In the genomic region with DNA sequence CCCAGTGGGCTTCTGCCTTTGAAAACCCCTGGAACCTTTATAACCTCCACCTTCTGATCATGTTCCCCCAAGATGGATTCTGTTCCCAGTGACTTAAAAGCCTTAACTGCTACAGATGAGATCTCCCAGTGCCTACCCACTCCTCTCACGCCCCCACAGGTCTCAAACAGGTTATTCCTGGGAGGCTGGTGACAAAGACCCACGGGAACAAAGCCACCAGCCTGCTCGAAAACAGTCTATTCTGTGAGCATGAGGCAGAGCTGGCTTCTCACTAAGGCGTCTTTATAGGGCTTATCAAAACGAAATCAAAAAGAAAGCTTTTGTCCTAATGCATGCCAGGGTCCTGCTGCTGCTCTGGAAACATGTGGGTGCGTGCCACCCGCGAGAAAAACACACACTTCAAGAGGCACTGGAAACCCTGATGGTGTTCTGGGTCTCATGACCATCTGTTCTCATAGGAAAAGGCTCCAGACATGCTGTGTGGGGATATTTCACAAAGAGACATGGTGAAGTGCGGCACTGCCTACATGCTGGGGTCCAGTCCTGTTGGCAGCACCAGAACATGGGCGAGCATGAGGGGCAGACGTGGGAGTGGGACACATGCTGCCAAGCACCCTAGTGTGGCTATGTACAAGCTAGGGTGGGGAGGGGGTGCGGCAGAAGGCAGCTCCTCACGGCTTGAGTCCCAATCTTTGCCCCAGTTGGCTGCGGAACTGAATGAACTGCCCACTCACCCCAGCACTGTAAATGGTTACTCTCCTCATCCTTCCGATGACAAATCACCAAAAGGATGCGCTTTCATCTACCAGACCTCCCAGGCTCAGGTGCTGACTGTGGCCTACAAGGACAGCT, we compare ENCODE assay signal across 8 cellular contexts. TPM values are rescaled to one million over a fixed set of nuclear protein-coding genes. Genes with fewer than 3 reads are reported as not detected.
A peak's percentile ranks its signal among the peaks of the same experiment; 100 is the strongest.
DNase-seq lines count a peak whose midpoint lies in the region; ATAC-seq and TF ChIP-seq lines count a peak whose summit lies in the region.

No MANE protein-coding gene starts in this region.

- in situ Hi-C loops in G401 (cut with HindIII; ENCODE audit: low sequenced_read_pairs), result no loop called here

- H3K4me3 ChIP-seq in kidney epithelial cell (ENCODE audit: low read depth, low read length) (peak overlapping the region; percentile 89), thymus (ENCODE audit: low read length) (peak overlapping the region; percentile 91)

- peaks cover 35% of the 10 kb centered on the region for H3K4me1 ChIP-seq in thymus (ENCODE audit: control insufficient read depth, insufficient read depth, low read length)

- WGBS in thymus, result 71% methylated on average over 16 of the region's 16 CpGs

- H3K4me1 Mint-ChIP-seq in activated naive CD8-positive, alpha-beta T cell treated with anti-CD3 and anti-CD28 coated beads for 36 hours, result peaks cover 59% of the 10 kb centered on the region

- no peak for TF ChIP-seq CTCF in kidney epithelial cell (IDR thresholded peaks at IDR 0.05; ENCODE audit: insufficient read depth, low read length, poor library complexity, severe bottlenecking)

- peak overlapping the region; percentile 61 for H3K27ac ChIP-seq in thymus (ENCODE audit: low read depth)

- peak; percentile 27 for DNase-seq in activated T-cell treated with anti-CD3 and anti-CD28 coated beads, Interleukin-2, amount 50 U/mL, for 1 hour
- DNase-seq in activated T-cell treated with anti-CD3 and anti-CD28 coated beads for 4 hours (no peak), kidney epithelial cell (ENCODE audit: low read depth) (no peak), G401 (ENCODE audit: low spot score) (no peak), NCI-H1092 treated with DMSO at 0.1 percent for 48 hours (lab: John Stamatoyannopoulos, UW) (no peak)
- DNase-seq in activated naive CD8-positive, alpha-beta T cell treated with anti-CD3 and anti-CD28 coated beads for 36 hours, result no peak

- no peak for ATAC-seq in GM18868 (IDR thresholded peaks at IDR 0.05; ENCODE audit: unreplicated experiment)

- H3K36me3 ChIP-seq in kidney epithelial cell (ENCODE audit: control insufficient read depth, insufficient read depth, low read length), result peaks cover 1% of the 10 kb centered on the region
- peaks cover 9% of the 10 kb centered on the region for H3K36me3 ChIP-seq in thymus (ENCODE audit: control insufficient read depth, insufficient read depth)

- H3K27ac Mint-ChIP-seq in activated naive CD8-positive, alpha-beta T cell treated with anti-CD3 and anti-CD28 coated beads for 36 hours, result peak overlapping the region; percentile 90

- H3K27me3 Mint-ChIP-seq in activated naive CD8-positive, alpha-beta T cell treated with anti-CD3 and anti-CD28 coated beads for 36 hours, result no peaks in the 10 kb centered on the region

- peak overlapping the region; percentile 87 for H3K4me3 Mint-ChIP-seq in activated naive CD8-positive, alpha-beta T cell treated with anti-CD3 and anti-CD28 coated beads for 36 hours

- no peaks in the 10 kb centered on the region for H3K9me3 ChIP-seq in thymus (ENCODE audit: control insufficient read depth)

- H3K27me3 ChIP-seq in kidney epithelial cell (ENCODE audit: control insufficient read depth, insufficient read depth, low read length) (no peaks in the 10 kb centered on the region), thymus (ENCODE audit: control insufficient read depth, insufficient read depth) (peaks cover 2% of the 10 kb centered on the region)

- peaks cover 33% of the 10 kb centered on the region for H3K36me3 Mint-ChIP-seq in activated naive CD8-positive, alpha-beta T cell treated with anti-CD3 and anti-CD28 coated beads for 36 hours

- H3K9me3 Mint-ChIP-seq in activated naive CD8-positive, alpha-beta T cell treated with anti-CD3 and anti-CD28 coated beads for 36 hours, result no peaks in the 10 kb centered on the region

RNA-seq across cellular contexts. Expression of gene FKBP1A, which starts 2.1 kb away (rescaled TPM):
- total RNA-seq in activated naive CD8-positive, alpha-beta T cell treated with anti-CD3 and anti-CD28 coated beads for 36 hours, result 100 to 1,000 TPM; 315 to 324 TPM
- total RNA-seq in kidney epithelial cell, result 144 and 155 TPM in 2 replicates
- 223 TPM for polyA plus RNA-seq in thymus
- total RNA-seq in G401 (2014; rRNA removed; shearing (Covaris generic)), result 158 and 170 TPM in 2 replicates
